8 cellular contexts compared by ENCODE assay signal in the genomic region with DNA sequence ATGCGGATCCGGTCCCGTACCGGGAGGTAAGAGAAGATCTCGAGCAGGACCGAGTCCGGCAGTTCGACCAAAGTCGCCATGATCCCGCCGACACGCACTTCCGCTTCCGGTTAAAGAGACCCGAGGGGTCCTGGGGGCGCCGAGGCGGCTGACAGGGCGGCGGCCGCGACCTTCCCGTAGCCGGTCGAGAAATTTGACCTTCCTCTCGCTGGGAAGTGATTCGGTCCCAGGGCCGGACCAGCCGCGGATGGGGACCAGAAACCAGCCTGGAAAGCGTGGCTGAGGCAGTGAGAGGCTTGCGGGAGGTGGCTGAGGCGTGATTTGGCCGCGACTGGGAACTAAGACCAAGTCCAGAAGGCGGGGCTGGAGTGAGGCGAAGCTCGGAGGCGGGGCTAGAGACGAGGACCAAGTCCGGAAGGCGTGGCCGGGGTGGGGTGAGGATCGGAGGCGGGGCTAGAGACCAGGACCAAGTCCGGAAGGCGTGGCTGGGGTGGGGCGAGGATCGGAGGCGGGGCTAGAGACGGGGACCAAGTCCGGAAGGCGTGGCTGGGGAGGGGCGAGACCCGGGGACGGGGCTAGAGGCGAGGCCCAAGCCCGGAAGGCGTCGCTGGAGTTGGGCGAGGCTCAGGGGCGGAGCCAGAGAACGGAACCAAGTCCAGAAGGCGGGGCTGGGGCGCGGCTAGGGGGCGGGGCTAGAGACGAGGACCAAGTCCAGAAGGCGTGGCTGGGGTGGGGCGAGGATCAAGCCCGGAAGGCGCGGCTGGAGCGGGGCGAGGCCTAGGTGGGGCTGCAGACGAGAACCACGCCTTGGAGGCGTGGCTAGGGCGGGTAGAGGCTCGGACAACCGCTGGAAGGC. TPM values are rescaled to one million over a fixed set of nuclear protein-coding genes. Genes with fewer than 3 reads are reported as not detected.
DNase-seq lines count a peak whose midpoint lies in the region; ATAC-seq and TF ChIP-seq lines count a peak whose summit lies in the region.

A gene with protein sequence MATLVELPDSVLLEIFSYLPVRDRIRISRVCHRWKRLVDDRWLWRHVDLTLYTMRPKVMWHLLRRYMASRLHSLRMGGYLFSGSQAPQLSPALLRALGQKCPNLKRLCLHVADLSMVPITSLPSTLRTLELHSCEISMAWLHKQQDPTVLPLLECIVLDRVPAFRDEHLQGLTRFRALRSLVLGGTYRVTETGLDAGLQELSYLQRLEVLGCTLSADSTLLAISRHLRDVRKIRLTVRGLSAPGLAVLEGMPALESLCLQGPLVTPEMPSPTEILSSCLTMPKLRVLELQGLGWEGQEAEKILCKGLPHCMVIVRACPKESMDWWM (minus strand): TSS at position 346 of the 856 bp plus-strand sequence. CDS start 266 bp downstream, at position 80.

- peaks cover 11% of the 10 kb centered on the region for H3K4me1 ChIP-seq in smooth muscle cell (ENCODE audit: low read depth)

- no peak for TF ChIP-seq CTCF in AG04449 (IDR thresholded peaks at IDR 0.05; ENCODE audit: insufficient read depth, low read length, missing control alignments)
- TF ChIP-seq CTCF in WTC11 (IDR thresholded peaks at IDR 0.05) = no peak
- no peak for TF ChIP-seq CTCF in cardiac fibroblast (IDR thresholded peaks at IDR 0.05; ENCODE audit: low read depth, low read length)
- no peak for TF ChIP-seq CTCF in smooth muscle cell (IDR thresholded peaks at IDR 0.05; ENCODE audit: borderline replicate concordance, insufficient read depth, poor library complexity, severe bottlenecking)

- ATAC-seq in GM18907 (IDR thresholded peaks at IDR 0.05; ENCODE audit: unreplicated experiment) = peak; percentile 87
- peak; percentile 78 for ATAC-seq in HG03159 (IDR thresholded peaks at IDR 0.05; ENCODE audit: unreplicated experiment)
- peak; percentile 89 for ATAC-seq in WTC11

- peak within 1 kb of the TSS; percentile 96 for H3K27ac ChIP-seq in smooth muscle cell (ENCODE audit: low read depth)

- H2AFZ ChIP-seq in smooth muscle cell (ENCODE audit: low read depth) = peak within 1 kb of the TSS; percentile 98

- H3K4me2 ChIP-seq in smooth muscle cell = peak within 1 kb of the TSS; percentile 97

- CTCF ChIA-PET in AG04449 (lab: Yijun Ruan, JAX) = interaction anchor here (1.0 to 1.1 kb wide), 2 partner anchors 20 to 25 kb away, joined by 4 read pairs; no protein-coding TSS in a partner anchor
- CTCF ChIA-PET in WTC11 (lab: Charles Lee) = interaction anchor here (1.0 kb wide), 1 partner anchor 16 kb away, joined by 3 read pairs; a partner anchor contains a TSS

- H3K4me3 ChIP-seq in AG04449 (ENCODE audit: low read depth, low read length) = peak within 1 kb of the TSS; percentile 91
- peak within 1 kb of the TSS; percentile 99 to 100 for H3K4me3 ChIP-seq in cardiac fibroblast (replicated peaks in 1 of 2; ENCODE audit: low read depth in 2 of 2, low read length in 2 of 2)
- H3K4me3 ChIP-seq in smooth muscle cell = peak within 1 kb of the TSS; percentile 98

- H4K20me1 ChIP-seq in smooth muscle cell (ENCODE audit: low read depth) = peaks cover 28% of the 10 kb centered on the region

- no peaks in the 10 kb centered on the region for H3K9me3 ChIP-seq in smooth muscle cell (replicated peaks; ENCODE audit: low read depth)

- H3K36me3 ChIP-seq in smooth muscle cell (ENCODE audit: low read depth) = no peaks in the 10 kb centered on the region

- H3K27me3 Mint-ChIP-seq in WTC11 (ENCODE audit: low read depth) = no peaks in the 10 kb centered on the region

- DNase-seq in AG04449 (ENCODE audit: low read depth, low spot score) (peak; percentile 97), NCI-H226 (peak; percentile 97), WTC11 (ENCODE audit: low spot score) (peak; percentile 100), cardiac fibroblast (ENCODE audit: low read depth in 2 of 2) (peak; percentile 100), iPS-NIHi11 (ENCODE audit: low spot score) (peak; percentile 90), smooth muscle cell (lab: John Stamatoyannopoulos, UW; ENCODE audit: unreplicated experiment) (peak; percentile 100)

- H3F3A ChIP-seq in smooth muscle cell (ENCODE audit: low read depth) = no peaks in the 10 kb centered on the region

- H3K9me3 Mint-ChIP-seq in WTC11 = peaks cover 19% of the 10 kb centered on the region

- POLR2A ChIA-PET in AG04449 (lab: Yijun Ruan, JAX) = interaction anchor here (0.6 to 1.3 kb wide), 4 partner anchors 9 to 50 kb away, joined by 3 read pairs; a partner anchor contains a TSS
- POLR2A ChIA-PET in WTC11 (lab: Charles Lee) = interaction anchor here (0.6 to 1.6 kb wide), 4 partner anchors 16 to 713 kb away, joined by 3 to 8 read pairs (median 4); a partner anchor contains a TSS

- WGBS in smooth muscle cell (ENCODE audit: low lambda C conversion rate) = 1% methylated on average over 62 of the region's 81 CpGs

- H3K4me3 Mint-ChIP-seq in WTC11 = peak within 1 kb of the TSS; percentile 90

- H3K36me3 Mint-ChIP-seq in WTC11 = peaks cover 28% of the 10 kb centered on the region

- H3K79me2 ChIP-seq in smooth muscle cell (ENCODE audit: low read depth) = peaks cover 47% of the 10 kb centered on the region

- H3K4me1 Mint-ChIP-seq in WTC11 = peaks cover 16% of the 10 kb centered on the region

- H3K9ac ChIP-seq in smooth muscle cell (ENCODE audit: low read depth) = peak within 1 kb of the TSS; percentile 94

- no peaks in the 10 kb centered on the region for H3K27me3 ChIP-seq in smooth muscle cell (ENCODE audit: low read depth)

- peak within 1 kb of the TSS; percentile 97 for H3K27ac Mint-ChIP-seq in WTC11

TF ChIP-seq in WTC11, 78 proteins besides CTCF, POLR2A, EP300 and RAD21 (continues in another document):
- peak; percentile 56; the same call in 1 of the 2 replicates for TF ChIP-seq KAT7 (CRISPR knock-in tag; IDR thresholded peaks at IDR 0.05; ENCODE audit: borderline replicate concordance)
- TF ChIP-seq GABPB1 (CRISPR knock-in tag; IDR thresholded peaks at IDR 0.05) = peak; percentile 84; the same call in 1 of the 2 replicates
- TF ChIP-seq, protein P1, sequence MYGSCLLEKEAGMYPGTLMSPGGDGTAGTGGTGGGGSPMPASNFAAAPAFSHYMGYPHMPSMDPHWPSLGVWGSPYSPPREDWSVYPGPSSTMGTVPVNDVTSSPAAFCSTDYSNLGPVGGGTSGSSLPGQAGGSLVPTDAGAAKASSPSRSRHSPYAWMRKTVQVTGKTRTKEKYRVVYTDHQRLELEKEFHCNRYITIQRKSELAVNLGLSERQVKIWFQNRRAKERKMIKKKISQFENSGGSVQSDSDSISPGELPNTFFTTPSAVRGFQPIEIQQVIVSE (CRISPR knock-in tag; IDR thresholded peaks at IDR 0.05; ENCODE audit: borderline replicate concordance) = no peak
- TF ChIP-seq FOXK1 (CRISPR knock-in tag; IDR thresholded peaks at IDR 0.05) = peak; percentile 68
- no peak for TF ChIP-seq FOXJ3 (CRISPR knock-in tag; IDR thresholded peaks at IDR 0.05; ENCODE audit: borderline replicate concordance)
- peak; percentile 84; the same call in 1 of the 2 replicates for TF ChIP-seq ESRRA (CRISPR knock-in tag; IDR thresholded peaks at IDR 0.05; ENCODE audit: borderline replicate concordance)
- 0 out of 2 replicates have a peak, but pooled peaks have one; percentile 47 for TF ChIP-seq TEAD1 (CRISPR knock-in tag; IDR thresholded peaks at IDR 0.05)
- 0 out of 2 replicates have a peak, but pooled peaks have one; percentile 13 for TF ChIP-seq CREB1 (CRISPR knock-in tag; IDR thresholded peaks at IDR 0.05)
- peak; percentile 31; the same call in 1 of the 2 replicates for TF ChIP-seq SP1 (CRISPR knock-in tag; conservative IDR thresholded peaks at IDR 0.05)
- TF ChIP-seq ETV6 (CRISPR knock-in tag; IDR thresholded peaks at IDR 0.05) = peak; percentile 93
- no peak; the same call in 1 of the 2 replicates for TF ChIP-seq MYBL2 (CRISPR knock-in tag; IDR thresholded peaks at IDR 0.05)
- peak; percentile 83 for TF ChIP-seq CREM (CRISPR knock-in tag; IDR thresholded peaks at IDR 0.05)
- TF ChIP-seq HMGA2 (CRISPR knock-in tag; IDR thresholded peaks at IDR 0.05) = 0 out of 2 replicates have a peak, but pooled peaks have one; percentile 12
- TF ChIP-seq, protein P2, sequence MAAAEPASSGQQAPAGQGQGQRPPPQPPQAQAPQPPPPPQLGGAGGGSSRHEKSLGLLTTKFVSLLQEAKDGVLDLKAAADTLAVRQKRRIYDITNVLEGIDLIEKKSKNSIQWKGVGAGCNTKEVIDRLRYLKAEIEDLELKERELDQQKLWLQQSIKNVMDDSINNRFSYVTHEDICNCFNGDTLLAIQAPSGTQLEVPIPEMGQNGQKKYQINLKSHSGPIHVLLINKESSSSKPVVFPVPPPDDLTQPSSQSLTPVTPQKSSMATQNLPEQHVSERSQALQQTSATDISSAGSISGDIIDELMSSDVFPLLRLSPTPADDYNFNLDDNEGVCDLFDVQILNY (CRISPR knock-in tag; IDR thresholded peaks at IDR 0.05) = peak; percentile 58; the same call in 1 of the 2 replicates
- TF ChIP-seq, protein P3, sequence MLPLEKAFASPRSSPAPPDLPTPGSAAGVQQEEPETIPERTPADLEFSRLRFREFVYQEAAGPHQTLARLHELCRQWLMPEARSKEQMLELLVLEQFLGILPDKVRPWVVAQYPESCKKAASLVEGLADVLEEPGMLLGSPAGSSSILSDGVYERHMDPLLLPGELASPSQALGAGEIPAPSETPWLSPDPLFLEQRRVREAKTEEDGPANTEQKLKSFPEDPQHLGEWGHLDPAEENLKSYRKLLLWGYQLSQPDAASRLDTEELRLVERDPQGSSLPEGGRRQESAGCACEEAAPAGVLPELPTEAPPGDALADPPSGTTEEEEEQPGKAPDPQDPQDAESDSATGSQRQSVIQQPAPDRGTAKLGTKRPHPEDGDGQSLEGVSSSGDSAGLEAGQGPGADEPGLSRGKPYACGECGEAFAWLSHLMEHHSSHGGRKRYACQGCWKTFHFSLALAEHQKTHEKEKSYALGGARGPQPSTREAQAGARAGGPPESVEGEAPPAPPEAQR (CRISPR knock-in tag; IDR thresholded peaks at IDR 0.05) = no peak
- TF ChIP-seq, protein P4, sequence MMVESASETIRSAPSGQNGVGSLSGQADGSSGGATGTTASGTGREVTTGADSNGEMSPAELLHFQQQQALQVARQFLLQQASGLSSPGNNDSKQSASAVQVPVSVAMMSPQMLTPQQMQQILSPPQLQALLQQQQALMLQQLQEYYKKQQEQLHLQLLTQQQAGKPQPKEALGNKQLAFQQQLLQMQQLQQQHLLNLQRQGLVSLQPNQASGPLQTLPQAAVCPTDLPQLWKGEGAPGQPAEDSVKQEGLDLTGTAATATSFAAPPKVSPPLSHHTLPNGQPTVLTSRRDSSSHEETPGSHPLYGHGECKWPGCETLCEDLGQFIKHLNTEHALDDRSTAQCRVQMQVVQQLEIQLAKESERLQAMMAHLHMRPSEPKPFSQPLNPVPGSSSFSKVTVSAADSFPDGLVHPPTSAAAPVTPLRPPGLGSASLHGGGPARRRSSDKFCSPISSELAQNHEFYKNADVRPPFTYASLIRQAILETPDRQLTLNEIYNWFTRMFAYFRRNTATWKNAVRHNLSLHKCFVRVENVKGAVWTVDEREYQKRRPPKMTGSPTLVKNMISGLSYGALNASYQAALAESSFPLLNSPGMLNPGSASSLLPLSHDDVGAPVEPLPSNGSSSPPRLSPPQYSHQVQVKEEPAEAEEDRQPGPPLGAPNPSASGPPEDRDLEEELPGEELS (CRISPR knock-in tag; IDR thresholded peaks at IDR 0.05) = peak; percentile 15

RNA-seq across cellular contexts. Expression of the gene that starts here (rescaled TPM):
- total RNA-seq in WTC11 (2021) = 34.2 to 37.6 TPM (median 35.7 TPM) in 3 replicates
- 38.2 and 41.3 TPM in 2 replicates for total RNA-seq in smooth muscle cell
- 62.5 and 73.5 TPM in 2 replicates for polyA plus RNA-seq in smooth muscle cell

Comparison
In these comparisons a context has a peak if more than half of its experiments do, and no peak if none do; other contexts are left out.
1. Peak in every context shown above with its lines: DNase-seq, ATAC-seq, H3K4me3 ChIP-seq and H3K27ac ChIP-seq.